In genomic region chr5:33840927-33841547, GRCh38 we compare ENCODE assay signal across 10 cellular contexts.
A peak's percentile ranks its signal among the peaks of the same experiment; 100 is the strongest.
DNase-seq lines count a peak whose midpoint lies in the region; ATAC-seq lines count a peak whose summit lies in the region.
"Had no signal": no experiment of that assay in that cellular context is flagged by ENCODE, and none has a peak within 500 bp of the region (broad histone marks: within the 10 kb centered on the region; RNA-seq: fewer than 3 reads in every experiment).

No MANE protein-coding gene starts in this region.

- peak; percentile 43 for DNase-seq in activated naive CD4-positive, alpha-beta T cell treated with anti-CD3 and anti-CD28 coated beads, Interleukin-2, amount 10 ng/mL, durations not matched to agents 7 days and 5 days
- DNase-seq in activated naive CD4-positive, alpha-beta T cell treated with Interleukin-2 at 50 U/mL for 16 hours, result no peak
- DNase-seq in stimulated activated naive CD8-positive, alpha-beta T cell treated with anti-CD3 and anti-CD28 coated beads, Interleukin-15, Interleukin-2, amounts not matched to agents 100 U/mL and 50 U/mL, for 24 hours, result no peak
- no peak for DNase-seq in effector memory CD4-positive, alpha-beta T cell
- DNase-seq in T-helper 9 cell (no peak), islet precursor cell (no peak)
- DNase-seq: activated T-cell treated with anti-CD3 and anti-CD28 coated beads for 4 hours, MG63 had no signal

- H3K4me1 Mint-ChIP-seq in activated naive CD4-positive, alpha-beta T cell treated with anti-CD3 and anti-CD28 coated beads, Interleukin-2, amount 10 ng/mL, durations not matched to agents 7 days and 5 days, result peaks cover 34% of the 10 kb centered on the region

- CTCF ChIA-PET in activated naive CD4-positive, alpha-beta T cell treated with anti-CD3 and anti-CD28 coated beads, Interleukin-2, amount 10 ng/mL, durations not matched to agents 7 days and 5 days (lab: Charles Lee), result interaction anchor here (0.9 kb wide), 1 partner anchor 9 kb away, joined by 4 read pairs; no protein-coding TSS in a partner anchor

- peak overlapping the region; percentile 64 for H3K27ac Mint-ChIP-seq in activated naive CD4-positive, alpha-beta T cell treated with anti-CD3 and anti-CD28 coated beads, Interleukin-2, amount 10 ng/mL, durations not matched to agents 7 days and 5 days

- peak; percentile 68 for ATAC-seq in GM21786 (IDR thresholded peaks at IDR 0.05; ENCODE audit: unreplicated experiment)
- ATAC-seq in HG03521 (IDR thresholded peaks at IDR 0.05; ENCODE audit: unreplicated experiment), result peak; percentile 61
- ATAC-seq in stimulated activated naive CD8-positive, alpha-beta T cell treated with anti-CD3 and anti-CD28 coated beads, Interleukin-15, Interleukin-2, amounts not matched to agents 100 U/mL and 50 U/mL, for 24 hours, result peak; percentile 55

- H3K27me3 Mint-ChIP-seq in activated naive CD4-positive, alpha-beta T cell treated with anti-CD3 and anti-CD28 coated beads, Interleukin-2, amount 10 ng/mL, durations not matched to agents 7 days and 5 days, result no peaks in the 10 kb centered on the region

- peaks cover 9% of the 10 kb centered on the region for H3K9me3 Mint-ChIP-seq in activated naive CD4-positive, alpha-beta T cell treated with anti-CD3 and anti-CD28 coated beads, Interleukin-2, amount 10 ng/mL, durations not matched to agents 7 days and 5 days

- no peak overlapping the region for H3K4me3 ChIP-seq in effector memory CD4-positive, alpha-beta T cell (ENCODE audit: insufficient read depth, low read depth, low read length, poor library complexity, severe bottlenecking)
- H3K4me3 ChIP-seq: MG63 had no signal

- H3K4me3 Mint-ChIP-seq in activated naive CD4-positive, alpha-beta T cell treated with anti-CD3 and anti-CD28 coated beads, Interleukin-2, amount 10 ng/mL, durations not matched to agents 7 days and 5 days, result no peak overlapping the region

- H3K4me1 ChIP-seq in effector memory CD4-positive, alpha-beta T cell (ENCODE audit: control insufficient read depth, insufficient read depth, low read length, poor library complexity, severe bottlenecking), result no peaks in the 10 kb centered on the region

- H3K27ac ChIP-seq in effector memory CD4-positive, alpha-beta T cell (ENCODE audit: insufficient read depth, low read length, poor library complexity, severe bottlenecking), result no peak overlapping the region

- no peaks in the 10 kb centered on the region for H3K27me3 ChIP-seq in effector memory CD4-positive, alpha-beta T cell (replicated peaks; ENCODE audit: control insufficient read depth, insufficient read depth, low read length, poor library complexity, severe bottlenecking)
- H3K27me3 ChIP-seq: MG63 had no signal

- H3K36me3 ChIP-seq in effector memory CD4-positive, alpha-beta T cell (ENCODE audit: control insufficient read depth, insufficient read depth, low read length), result no peaks in the 10 kb centered on the region
- H3K36me3 ChIP-seq: MG63 had no signal

- H3K36me3 Mint-ChIP-seq in activated naive CD4-positive, alpha-beta T cell treated with anti-CD3 and anti-CD28 coated beads, Interleukin-2, amount 10 ng/mL, durations not matched to agents 7 days and 5 days, result peaks cover 3% of the 10 kb centered on the region

- H3K9me3 ChIP-seq in effector memory CD4-positive, alpha-beta T cell (ENCODE audit: control insufficient read depth, low read length), result no peaks in the 10 kb centered on the region
- H3K9me3 ChIP-seq: MG63 had no signal
